ENCODE assay signal across 10 cellular contexts in the genomic region with DNA sequence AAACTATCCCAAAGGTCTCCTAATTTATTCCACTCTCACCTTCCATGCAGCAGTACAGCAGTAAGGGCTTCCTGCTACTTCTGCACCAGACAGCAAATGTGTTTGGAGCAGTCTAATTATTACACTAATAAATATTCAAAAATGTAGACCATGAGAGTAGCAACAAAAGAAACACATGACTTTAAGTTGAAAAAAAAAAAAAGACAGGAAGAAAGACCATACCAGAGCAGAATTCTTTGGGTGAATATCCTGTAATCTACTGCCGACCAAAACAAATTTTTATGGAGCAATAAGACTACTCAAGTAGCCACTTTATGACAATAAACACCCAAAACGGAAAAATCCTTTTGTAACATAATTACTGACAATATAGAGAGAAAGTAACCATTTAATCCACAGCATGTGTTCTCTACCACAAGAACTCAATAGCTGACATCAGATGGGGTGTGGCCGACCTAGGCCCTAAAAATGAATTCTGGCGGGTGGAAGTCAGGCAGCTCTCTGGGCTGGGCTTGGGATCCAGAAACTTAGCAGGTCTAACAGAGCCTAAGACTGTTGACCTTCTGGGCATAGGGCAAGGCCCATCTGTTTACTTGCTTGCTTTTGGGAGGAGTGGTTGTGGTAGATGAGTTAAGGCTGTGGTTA. TPM values are rescaled to one million over a fixed set of nuclear protein-coding genes. Genes with fewer than 3 reads are reported as not detected.
A peak's percentile ranks its signal among the peaks of the same experiment; 100 is the strongest.
DNase-seq lines count a peak whose midpoint lies in the region; ATAC-seq and TF ChIP-seq lines count a peak whose summit lies in the region.
"Had no signal": no experiment of that assay in that cellular context is flagged by ENCODE, and none has a peak within 500 bp of the region (broad histone marks: within the 10 kb centered on the region; RNA-seq: fewer than 3 reads in every experiment).

No MANE protein-coding gene starts in this region.

- TF ChIP-seq CTCF in CD8-positive, alpha-beta T cell (IDR thresholded peaks at IDR 0.05) = no peak
- no peak for TF ChIP-seq CTCF in Loucy (conservative IDR thresholded peaks at IDR 0.05; ENCODE audit: low read length)
- TF ChIP-seq CTCF in GM13977 (IDR thresholded peaks at IDR 0.05; ENCODE audit: extremely low read depth, insufficient read depth, missing control alignments) = no peak
- no peak for TF ChIP-seq CTCF in suprapubic skin (IDR thresholded peaks at IDR 0.05)

- peaks cover 49% of the 10 kb centered on the region for H3K4me1 ChIP-seq in CD8-positive, alpha-beta T cell (ENCODE audit: insufficient read depth, low read length)
- H3K4me1 ChIP-seq in Loucy (ENCODE audit: insufficient read depth, low read length, poor library complexity, severe bottlenecking) = peaks cover 50% of the 10 kb centered on the region
- peaks cover 13 to 15% of the 10 kb centered on the region in 2 donors for H3K4me1 ChIP-seq in mucosa of rectum (ENCODE audit: control insufficient read depth in 2 of 2, insufficient read depth in 2 of 2, low read length in 2 of 2)
- peaks cover 24% of the 10 kb centered on the region for H3K4me1 ChIP-seq in suprapubic skin

- no peaks in the 10 kb centered on the region for H3K9me2 ChIP-seq in Loucy (replicated peaks; ENCODE audit: low read depth, low read length)

- CTCF ChIA-PET in CD8-positive, alpha-beta T cell (lab: Charles Lee) = interaction anchor here (0.8 to 13.9 kb wide), 2 partner anchors 88 to 158 kb away, joined by 4 to 128 read pairs; no protein-coding TSS in a partner anchor

- peak overlapping the region; percentile 90 for H3K4me2 ChIP-seq in Loucy (ENCODE audit: low read depth, low read length, poor library complexity, severe bottlenecking)

- H3K27ac Mint-ChIP-seq in CD8-positive, alpha-beta T cell = peak overlapping the region; percentile 98
- peak overlapping the region; percentile 59 for H3K27ac Mint-ChIP-seq in activated naive CD4-positive, alpha-beta T cell treated with anti-CD3 and anti-CD28 coated beads, Interleukin-2, amount 50 U/mL, for 24 hours

- WGBS in suprapubic skin = 57% methylated on average over 4 of the region's 4 CpGs

- peak in 4 of 7 experiments; percentile 26 to 55 (median 36) for DNase-seq in CD8-positive, alpha-beta T cell
- DNase-seq in amniotic stem cell (lab: John Stamatoyannopoulos, UW) (no peak), GM13977 (ENCODE audit: low spot score) (no peak), suprapubic skin (ENCODE audit: low spot score in 2 of 2) (no peak)
- DNase-seq: NCI-H146, pancreas had no signal

- H3K9ac ChIP-seq in Loucy (ENCODE audit: low read depth, low read length, poor library complexity, severe bottlenecking) (no peak overlapping the region), mucosa of rectum (ENCODE audit: low read depth in 1 of 2, low read length in 2 of 2) (peak overlapping the region; percentile 24 to 31)

- H3K4me1 Mint-ChIP-seq in CD8-positive, alpha-beta T cell (ENCODE audit: low read depth) = peaks cover 66% of the 10 kb centered on the region
- peaks cover 73% of the 10 kb centered on the region for H3K4me1 Mint-ChIP-seq in activated naive CD4-positive, alpha-beta T cell treated with anti-CD3 and anti-CD28 coated beads, Interleukin-2, amount 50 U/mL, for 24 hours

- POLR2A ChIA-PET in CD8-positive, alpha-beta T cell (lab: Charles Lee) = interaction anchor here (0.6 to 1.5 kb wide), 7 partner anchors 10 to 371 kb away, joined by 3 to 5 read pairs (median 3); no protein-coding TSS in a partner anchor

- H3K27me3 Mint-ChIP-seq in CD8-positive, alpha-beta T cell (ENCODE audit: low read depth) = no peaks in the 10 kb centered on the region
- H3K27me3 Mint-ChIP-seq in activated naive CD4-positive, alpha-beta T cell treated with anti-CD3 and anti-CD28 coated beads, Interleukin-2, amount 50 U/mL, for 24 hours = no peaks in the 10 kb centered on the region

- no peaks in the 10 kb centered on the region for H3K27me3 ChIP-seq in CD8-positive, alpha-beta T cell (ENCODE audit: insufficient read depth, low read length)
- H3K27me3 ChIP-seq in Loucy (ENCODE audit: insufficient read depth, low read length, poor library complexity, severe bottlenecking) (no peaks in the 10 kb centered on the region), mucosa of rectum (ENCODE audit: control insufficient read depth in 2 of 2, insufficient read depth in 2 of 2, low read length in 2 of 2) (no peaks in the 10 kb centered on the region), suprapubic skin (no peaks in the 10 kb centered on the region)
- H3K27me3 ChIP-seq: pancreas had no signal

- intact Hi-C loops in CD8-positive, alpha-beta T cell (cut with DNase I, micrococcal nuclease) = loop anchor here (5.0 to 10.0 kb wide), 9 partner anchors 37 to 1402 kb away; partner anchors contain the start of genes BORA (in 1 of the 2), KLF5 (in 1 of the 2) and MZT1 (in 1 of the 2)

- no peak overlapping the region for H2AFZ ChIP-seq in Loucy (ENCODE audit: low read length)

- H3K79me2 ChIP-seq in Loucy (ENCODE audit: insufficient read depth, low read length) = peaks cover 89% of the 10 kb centered on the region

- no peaks in the 10 kb centered on the region for H3K36me3 ChIP-seq in CD8-positive, alpha-beta T cell (ENCODE audit: insufficient read depth, low read length)
- H3K36me3 ChIP-seq in Loucy (ENCODE audit: insufficient read depth, low read length) = no peaks in the 10 kb centered on the region
- no peaks in the 10 kb centered on the region for H3K36me3 ChIP-seq in mucosa of rectum (ENCODE audit: control insufficient read depth in 2 of 2, insufficient read depth in 2 of 2, low read length in 2 of 2)
- no peaks in the 10 kb centered on the region for H3K36me3 ChIP-seq in suprapubic skin
- H3K36me3 ChIP-seq: pancreas had no signal

- H3K9me3 ChIP-seq in CD8-positive, alpha-beta T cell (ENCODE audit: low read length) = no peaks in the 10 kb centered on the region
- H3K9me3 ChIP-seq in Loucy (ENCODE audit: insufficient read depth, low read depth, low read length) = no peaks in the 10 kb centered on the region
- no peaks in the 10 kb centered on the region for H3K9me3 ChIP-seq in mucosa of rectum (ENCODE audit: control insufficient read depth in 2 of 2, low read length in 2 of 2)
- no peaks in the 10 kb centered on the region for H3K9me3 ChIP-seq in suprapubic skin
- H3K9me3 ChIP-seq: pancreas had no signal

- peak overlapping the region; percentile 76 for H3K4me3 Mint-ChIP-seq in CD8-positive, alpha-beta T cell
- H3K4me3 Mint-ChIP-seq in activated naive CD4-positive, alpha-beta T cell treated with anti-CD3 and anti-CD28 coated beads, Interleukin-2, amount 50 U/mL, for 24 hours = peak overlapping the region; percentile 43

- H4K20me1 ChIP-seq in Loucy (ENCODE audit: insufficient read depth, low read length, poor library complexity, severe bottlenecking) = peaks cover 39% of the 10 kb centered on the region

- no peak for TF ChIP-seq POLR2A in suprapubic skin (IDR thresholded peaks at IDR 0.05)

- no peaks in the 10 kb centered on the region for H3K9me3 Mint-ChIP-seq in CD8-positive, alpha-beta T cell
- no peaks in the 10 kb centered on the region for H3K9me3 Mint-ChIP-seq in activated naive CD4-positive, alpha-beta T cell treated with anti-CD3 and anti-CD28 coated beads, Interleukin-2, amount 50 U/mL, for 24 hours

- peaks cover 17% of the 10 kb centered on the region for H3K36me3 Mint-ChIP-seq in CD8-positive, alpha-beta T cell
- peaks cover 1% of the 10 kb centered on the region for H3K36me3 Mint-ChIP-seq in activated naive CD4-positive, alpha-beta T cell treated with anti-CD3 and anti-CD28 coated beads, Interleukin-2, amount 50 U/mL, for 24 hours

- H3K4me3 ChIP-seq in CD8-positive, alpha-beta T cell (ENCODE audit: low read depth, low read length) = no peak overlapping the region
- H3K4me3 ChIP-seq in Loucy (ENCODE audit: low read length, poor library complexity, severe bottlenecking) (peak overlapping the region; percentile 54), mucosa of rectum (ENCODE audit: low read length in 2 of 2) (peak overlapping the region in 1 of 2 donors; percentile 26), suprapubic skin (no peak overlapping the region)
- H3K4me3 ChIP-seq: pancreas had no signal

- peak overlapping the region; percentile 20 for H3K27ac ChIP-seq in CD8-positive, alpha-beta T cell (ENCODE audit: low read depth, low read length)
- peak overlapping the region; percentile 35 to 61 for H3K27ac ChIP-seq in mucosa of rectum (ENCODE audit: low read depth in 2 of 2, low read length in 2 of 2)
- H3K27ac ChIP-seq in suprapubic skin = no peak overlapping the region
- H3K27ac ChIP-seq: pancreas had no signal

- H3F3A ChIP-seq in Loucy (ENCODE audit: low read depth) = no peaks in the 10 kb centered on the region

- in situ Hi-C loops in GM13977 (cut with MboI; ENCODE audit: low pct_unique_long_range_greater_than_20kb, low sequenced_read_pairs, unreplicated experiment) = no loop called here

- ATAC-seq in CD8-positive, alpha-beta T cell = no peak
- no peak for ATAC-seq in HG03097 (IDR thresholded peaks at IDR 0.05; ENCODE audit: low FRiP score, unreplicated experiment)
- ATAC-seq: pancreas had no signal

- TF ChIP-seq EP300 in suprapubic skin (IDR thresholded peaks at IDR 0.05) = no peak

RNA-seq across cellular contexts. Expression of gene KLF12, which starts 4.6 kb away (rescaled TPM):
- 10 to 100 TPM; 59.5 to 64.7 TPM for total RNA-seq in CD8-positive, alpha-beta T cell
- total RNA-seq in suprapubic skin = 1 to 10 TPM; 1.9 to 4.6 (median 3.4) TPM

Comparison
In these comparisons a context has a peak if more than half of its experiments do, and no peak if none do; other contexts are left out.
1. DNase-seq: peak in CD8-positive, alpha-beta T cell (4 of 7); none in amniotic stem cell (single experiment), GM13977 (single experiment) and suprapubic skin (0 of 2).
2. RNA of gene KLF12, which starts 4.6 kb away (total RNA-seq): 59.5 to 64.7 TPM in CD8-positive, alpha-beta T cell; 1.9 to 4.6 TPM in suprapubic skin; every median in the first group is over 10 times any median in the second.